14 cellular contexts compared by ENCODE assay signal in genomic region chr7:92732451-92733036, GRCh38.
DNase-seq lines count a peak whose midpoint lies in the region; ATAC-seq and TF ChIP-seq lines count a peak whose summit lies in the region.
"Had no signal": no experiment of that assay in that cellular context is flagged by ENCODE, and none has a peak within 500 bp of the region (broad histone marks: within the 10 kb centered on the region; RNA-seq: fewer than 3 reads in every experiment).

No MANE protein-coding gene starts in this region.

- no peak for TF ChIP-seq EP300 in upper lobe of left lung (IDR thresholded peaks at IDR 0.05)

- WGBS in upper lobe of left lung, 2 donors: 49 to 84% methylated on average over 2 of the region's 2 CpGs

- H3K4me3 ChIP-seq in upper lobe of left lung: no peak overlapping the region

- TF ChIP-seq CTCF in upper lobe of left lung (IDR thresholded peaks at IDR 0.05): no peak

- peaks cover 5% of the 10 kb centered on the region for H3K9me3 Mint-ChIP-seq in activated naive CD4-positive, alpha-beta T cell treated with anti-CD3 and anti-CD28 coated beads, Interleukin-2, amount 50 U/mL, for 24 hours
- H3K9me3 Mint-ChIP-seq in activated naive CD4-positive, alpha-beta T cell treated with anti-CD3 and anti-CD28 coated beads, Interleukin-2, amount 50 U/mL, for 72 hours: peaks cover 5 to 8% of the 10 kb centered on the region in 2 donors
- H3K9me3 Mint-ChIP-seq: T-cell had no signal

- no peaks in the 10 kb centered on the region for H3K36me3 ChIP-seq in upper lobe of left lung

- H3K4me1 Mint-ChIP-seq in activated naive CD4-positive, alpha-beta T cell treated with anti-CD3 and anti-CD28 coated beads, Interleukin-2, amount 50 U/mL, for 24 hours: peaks cover 67% of the 10 kb centered on the region

- H3K27ac Mint-ChIP-seq in activated naive CD4-positive, alpha-beta T cell treated with anti-CD3 and anti-CD28 coated beads, Interleukin-2, amount 50 U/mL, for 24 hours: peak overlapping the region; percentile 73
- peak overlapping the region; percentile 92 to 99 for H3K27ac Mint-ChIP-seq in activated naive CD4-positive, alpha-beta T cell treated with anti-CD3 and anti-CD28 coated beads, Interleukin-2, amount 50 U/mL, for 72 hours

- H3K36me3 Mint-ChIP-seq in activated naive CD4-positive, alpha-beta T cell treated with anti-CD3 and anti-CD28 coated beads, Interleukin-2, amount 50 U/mL, for 24 hours: peaks cover 29% of the 10 kb centered on the region
- peaks cover 16 to 64% of the 10 kb centered on the region in 2 donors for H3K36me3 Mint-ChIP-seq in activated naive CD4-positive, alpha-beta T cell treated with anti-CD3 and anti-CD28 coated beads, Interleukin-2, amount 50 U/mL, for 72 hours

- ATAC-seq in activated naive CD4-positive, alpha-beta T cell treated with anti-CD3 and anti-CD28 coated beads, Interleukin-2, amount 50 U/mL, for 72 hours: no peak
- peak in 1 of 2 donors; percentile 33 for ATAC-seq in upper lobe of left lung (ENCODE audit: low FRiP score in 2 of 2)
- ATAC-seq in sciatic nerve: no peak
- ATAC-seq: left colon, T-cell had no signal

- peaks cover 7 to 19% (median 11%) of the 10 kb centered on the region in 4 donors for H3K4me1 ChIP-seq in upper lobe of left lung

- intact Hi-C loops in sciatic nerve (cut with DNase I): no loop called here

- H3K27me3 ChIP-seq in upper lobe of left lung: no peaks in the 10 kb centered on the region

- no peaks in the 10 kb centered on the region for H3K9me3 ChIP-seq in upper lobe of left lung

- H3K4me3 Mint-ChIP-seq in activated naive CD4-positive, alpha-beta T cell treated with anti-CD3 and anti-CD28 coated beads, Interleukin-2, amount 50 U/mL, for 24 hours: no peak overlapping the region
- H3K4me3 Mint-ChIP-seq: T-cell had no signal

- peak overlapping the region; percentile 18 to 56 (median 38) for H3K27ac ChIP-seq in upper lobe of left lung

- no peak for TF ChIP-seq POLR2A in upper lobe of left lung (IDR thresholded peaks at IDR 0.05)

- H3K27me3 Mint-ChIP-seq in activated naive CD4-positive, alpha-beta T cell treated with anti-CD3 and anti-CD28 coated beads, Interleukin-2, amount 50 U/mL, for 24 hours: no peaks in the 10 kb centered on the region
- H3K27me3 Mint-ChIP-seq: T-cell had no signal

- no peak for DNase-seq in activated naive CD4-positive, alpha-beta T cell (lab: John Stamatoyannopoulos, UW)
- DNase-seq in Kasumi-1 (lab: John Stamatoyannopoulos, UW) (peak; percentile 48 to 51), upper lobe of left lung (no peak), globus pallidus (ENCODE audit: low spot score) (no peak), pons (ENCODE audit: low spot score) (no peak), sciatic nerve (ENCODE audit: low spot score) (no peak)
- no peak for DNase-seq in activated naive CD4-positive, alpha-beta T cell treated with anti-CD3 and anti-CD28 coated beads, Interleukin-2, amount 50 U/mL, for 72 hours (ENCODE audit: low spot score in 2 of 2)
- DNase-seq: effector memory CD4-positive, alpha-beta T cell; left colon; NCI-H774; stimulated activated CD4-positive, alpha-beta T cell treated with anti-CD3 and anti-CD28 coated beads, Interleukin-12 subunit alpha, Interleukin-12 subunit beta, amount 100 ng/mL, for 4 hours; stimulated activated CD8-positive, alpha-beta memory T cell treated with anti-CD3 and anti-CD28 coated beads, Interleukin-4, amount 100 ng/mL, for 48 hours; T-cell had no signal

Comparison
In these comparisons a context has a peak if more than half of its experiments do, and no peak if none do; other contexts are left out.
1. DNase-seq: peak in Kasumi-1 (2 of 2); none in activated naive CD4-positive, alpha-beta T cell (0 of 4), activated naive CD4-positive, alpha-beta T cell treated with anti-CD3 and anti-CD28 coated beads, Interleukin-2, amount 50 U/mL, for 72 hours (0 of 2), upper lobe of left lung (0 of 2), globus pallidus (single experiment), pons (single experiment) and sciatic nerve (single experiment).